ENCODE assay signal across 8 cellular contexts in genomic region chr6:7201732-7202541, GRCh38.
DNase-seq lines count a peak whose midpoint lies in the region; ATAC-seq and TF ChIP-seq lines count a peak whose summit lies in the region.

No MANE protein-coding gene starts in this region.

- peak overlapping the region; percentile 0 for H3K27ac Mint-ChIP-seq in memory B cell

- peaks cover 42% of the 10 kb centered on the region for H3K4me1 Mint-ChIP-seq in memory B cell

- ATAC-seq in GM19035 (IDR thresholded peaks at IDR 0.05; ENCODE audit: unreplicated experiment) (peak; percentile 89), HG03135 (IDR thresholded peaks at IDR 0.05; ENCODE audit: unreplicated experiment) (peak; percentile 80), memory B cell (ENCODE audit: low read depth) (peak; percentile 97)

- no peaks in the 10 kb centered on the region for H3K9me3 Mint-ChIP-seq in memory B cell

- peaks cover 10% of the 10 kb centered on the region for H3K36me3 Mint-ChIP-seq in memory B cell

- TF ChIP-seq CTCF in VCaP (conservative IDR thresholded peaks at IDR 0.05) = no peak

- H3K27ac ChIP-seq in VCaP = peak overlapping the region; percentile 77

- no peaks in the 10 kb centered on the region for H3K27me3 Mint-ChIP-seq in memory B cell

- peak overlapping the region; percentile 40 for H3K4me3 Mint-ChIP-seq in memory B cell

- DNase-seq in C1 segment of cervical spinal cord (lab: John Stamatoyannopoulos, UW) = peak in 8 of 14 donors; percentile 20 to 67 (median 46)
- peak; percentile 56 to 67 for DNase-seq in memory B cell (ENCODE audit: low spot score in 2 of 2)
- no peak for DNase-seq in DMS114 treated with DMSO at 0.1 percent for 48 hours (lab: John Stamatoyannopoulos, UW; ENCODE audit: unreplicated experiment)
- no peak for DNase-seq in NCI-H1092 treated with DMSO at 0.1 percent for 48 hours (lab: John Stamatoyannopoulos, UW)
- no peak for DNase-seq in iPS-NIHi11 (ENCODE audit: low spot score)

Comparison
In these comparisons a context has a peak if more than half of its experiments do, and no peak if none do; other contexts are left out.
1. DNase-seq: peak in C1 segment of cervical spinal cord (8 of 14) and memory B cell (2 of 2); none in DMS114 treated with DMSO at 0.1 percent for 48 hours (single experiment), NCI-H1092 treated with DMSO at 0.1 percent for 48 hours (single experiment) and iPS-NIHi11 (single experiment).
2. Peak in every context shown above with its lines, with median percentiles within 50 percentile points of each other: ATAC-seq.